ENCODE assay signal across 12 cellular contexts in genomic region chr13:88648598-88649373, GRCh38.
"Had no signal": no experiment of that assay in that cellular context is flagged by ENCODE, and none has a peak within 500 bp of the region (broad histone marks: within the 10 kb centered on the region; RNA-seq: fewer than 3 reads in every experiment).

No MANE protein-coding gene starts in this region.

- H3K27me3 Mint-ChIP-seq: activated CD4-positive, alpha-beta T cell treated with anti-CD3 and anti-CD28 coated beads for 36 hours had no signal

- H3K27ac ChIP-seq: breast epithelium, hepatocyte, pancreas, thyroid gland, vagina, WERI-Rb-1 had no signal

- H3K4me3 ChIP-seq: breast epithelium, hepatocyte, pancreas, thyroid gland, vagina had no signal

- H3K9me3 ChIP-seq: pancreas, thyroid gland, vagina had no signal

- H3K27me3 ChIP-seq: breast epithelium, hepatocyte, pancreas, thyroid gland, vagina had no signal

- H3K36me3 ChIP-seq: pancreas, thyroid gland, vagina, WERI-Rb-1 had no signal

- H3K4me1 ChIP-seq: breast epithelium, pancreas, thyroid gland, vagina had no signal

- H3K27ac Mint-ChIP-seq: activated CD8-positive, alpha-beta T cell treated with anti-CD3 and anti-CD28 coated beads, Interleukin-2, amount 10 ng/mL, durations not matched to agents 7 days and 5 days had no signal

- DNase-seq: activated CD4-positive, alpha-beta T cell treated with anti-CD3 and anti-CD28 coated beads for 36 hours; activated CD8-positive, alpha-beta memory T cell treated with anti-CD3 and anti-CD28 coated beads, Interleukin-2, amount 50 U/mL, for 48 hours; activated CD8-positive, alpha-beta T cell treated with anti-CD3 and anti-CD28 coated beads, Interleukin-2, amount 10 ng/mL, durations not matched to agents 7 days and 5 days; aorta; dermis blood vessel endothelial cell; erythroblast; pancreas; thyroid gland; WERI-Rb-1 had no signal

- ATAC-seq: activated CD4-positive, alpha-beta T cell treated with anti-CD3 and anti-CD28 coated beads for 36 hours; activated CD8-positive, alpha-beta T cell treated with anti-CD3 and anti-CD28 coated beads, Interleukin-2, amount 10 ng/mL, durations not matched to agents 7 days and 5 days; pancreas had no signal

- H3K4me3 Mint-ChIP-seq: activated CD4-positive, alpha-beta T cell treated with anti-CD3 and anti-CD28 coated beads for 36 hours; activated CD8-positive, alpha-beta T cell treated with anti-CD3 and anti-CD28 coated beads, Interleukin-2, amount 10 ng/mL, durations not matched to agents 7 days and 5 days had no signal
